ENCODE assay signal across 20 cellular contexts in the genomic region with DNA sequence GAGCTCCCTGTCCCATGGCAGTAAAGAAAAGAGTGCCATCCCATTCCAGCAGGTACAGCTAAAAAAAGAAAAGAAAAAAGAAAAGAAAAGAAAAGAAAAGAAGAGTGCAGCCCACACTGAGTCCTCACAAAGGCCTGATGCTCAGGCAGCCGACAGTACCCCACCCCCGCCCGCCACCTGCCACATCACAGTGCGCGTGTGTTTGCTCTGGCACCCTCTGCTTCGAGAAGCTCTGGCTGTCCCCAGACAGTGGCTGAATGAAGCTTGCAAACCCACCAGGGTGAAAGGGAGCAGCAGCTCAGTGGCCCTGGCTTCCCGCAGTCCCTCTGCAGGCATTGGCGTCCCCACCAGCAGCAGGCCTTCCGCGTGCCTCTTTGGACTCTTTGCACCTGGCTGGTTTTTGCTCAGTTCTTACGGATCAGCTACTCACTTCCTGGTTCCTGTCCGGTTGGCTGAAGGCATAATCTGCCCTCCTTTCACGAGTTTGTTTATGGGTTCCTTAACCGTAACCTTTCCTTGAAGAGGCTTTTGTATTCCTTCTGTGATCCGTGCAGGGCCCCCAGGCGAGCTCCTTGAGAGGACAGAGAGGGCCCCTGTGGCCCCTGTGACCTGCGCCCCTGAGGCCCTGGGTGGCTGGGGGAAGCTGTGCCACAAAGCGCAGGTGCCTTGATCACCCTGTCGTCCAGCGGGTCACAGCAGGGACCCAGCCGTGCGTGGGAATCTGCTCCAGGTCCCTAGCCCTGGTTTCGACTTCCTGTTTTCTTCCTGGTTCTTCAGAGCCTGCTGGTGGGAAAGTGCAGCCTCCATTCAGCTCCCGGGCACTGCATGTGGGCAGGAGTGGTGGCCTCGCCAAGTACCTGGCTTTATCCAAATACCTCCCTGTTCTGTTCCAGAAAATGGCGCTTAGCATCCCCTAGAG. TPM values are rescaled to one million over a fixed set of nuclear protein-coding genes. Genes with fewer than 3 reads are reported as not detected.
DNase-seq lines count a peak whose midpoint lies in the region; ATAC-seq, FAIRE-seq and TF ChIP-seq lines count a peak whose summit lies in the region.
"Had no signal": no experiment of that assay in that cellular context is flagged by ENCODE, and none has a peak within 500 bp of the region (broad histone marks: within the 10 kb centered on the region; RNA-seq: fewer than 3 reads in every experiment).

No MANE protein-coding gene starts in this region.

- H3K27ac ChIP-seq in H1 (ENCODE audit: low read depth, low read length) (no peak overlapping the region), suprapubic skin (peak overlapping the region; percentile 34)
- H3K27ac ChIP-seq: dorsolateral prefrontal cortex, heart left ventricle, right atrium auricular region, SJSA1 had no signal

- no peak overlapping the region for H3K56ac ChIP-seq in H1 (replicated peaks; ENCODE audit: insufficient read length, low read depth, low read length)

- no peaks in the 10 kb centered on the region for H3K79me2 ChIP-seq in H1 (ENCODE audit: control insufficient read depth in 1 of 2, insufficient read depth in 2 of 2, low read length in 2 of 2)

- no peak for FAIRE-seq in H1 (lab: Jason Lieb, UNC)
- FAIRE-seq: H54, islet of Langerhans had no signal

- H2AFZ ChIP-seq in H1 (ENCODE audit: low read length) = peak overlapping the region; percentile 46; the same call in 1 of the 2 replicates

- no peak overlapping the region; the same call in 1 of the 2 replicates for H2BK12ac ChIP-seq in H1 (ENCODE audit: low read depth, low read length)

- TF ChIP-seq EP300 in H1 (IDR thresholded peaks at IDR 0.05; ENCODE audit: borderline replicate concordance in 1 of 2, low read depth in 2 of 2, low read length in 2 of 2) (no peak), suprapubic skin (IDR thresholded peaks at IDR 0.05) (no peak)

- H3K4me2 ChIP-seq in H1 (ENCODE audit: insufficient read depth in 1 of 2, low read depth in 2 of 2, low read length in 2 of 2) = peak overlapping the region in 1 of 2 experiments; percentile 15; a peak in 1 of 4 replicates

- 80% methylated on average over 24 of the region's 26 CpGs; no CpG with 5 or more reads in 1 of the 2 experiments for WGBS in H1 (ENCODE audit: extremely low coverage in 1 of 2, insufficient coverage in 1 of 2, insufficient read length in 1 of 2, insufficient replicate concordance in 2 of 2, low coverage in 1 of 2, low lambda C conversion rate in 2 of 2, missing lambda C conversion rate in 1 of 2), 2 experiments
- 80% methylated on average over 18 of the region's 26 CpGs for WGBS in suprapubic skin

- no peak overlapping the region for H2AK5ac ChIP-seq in H1 (ENCODE audit: low read depth, low read length)

- TF ChIP-seq POLR2A in H1 (IDR thresholded peaks at IDR 0.05; ENCODE audit: control extremely low read depth in 1 of 2, low read depth in 2 of 2, low read length in 2 of 2) = no peak
- no peak for TF ChIP-seq POLR2A in suprapubic skin (IDR thresholded peaks at IDR 0.05)

- H4K20me1 ChIP-seq in H1 (replicated peaks in 1 of 2; ENCODE audit: control insufficient read depth in 1 of 2, insufficient read depth in 2 of 2, low read length in 2 of 2) = no peaks in the 10 kb centered on the region

- H3K4ac ChIP-seq in H1 (replicated peaks; ENCODE audit: insufficient read length, low read depth, low read length) = no peak overlapping the region

- H4K5ac ChIP-seq in H1 (ENCODE audit: insufficient read length, low read depth, low read length) = no peak overlapping the region

- ATAC-seq in HG02885 (IDR thresholded peaks at IDR 0.05; ENCODE audit: poor library complexity, unreplicated experiment) = no peak
- ATAC-seq: heart left ventricle; natural killer cell treated with Interleukin-12 subunit alpha and Interleukin-12 subunit beta and Interleukin-15 and Interleukin-18, amount 100 ng/mL, for 72 hours had no signal

- H2BK120ac ChIP-seq in H1 (replicated peaks; ENCODE audit: low read depth, low read length) = no peak overlapping the region

- no peaks in the 10 kb centered on the region for H3K23me2 ChIP-seq in H1 (ENCODE audit: low read depth, low read length)

- POLR2A ChIA-PET in H1 (lab: Charles Lee; ENCODE audit: partially characterized antibody) = interaction anchor here (1.1 to 1.2 kb wide), 3 partner anchors 34 to 226 kb away, joined by 3 read pairs; no protein-coding TSS in a partner anchor

- 0 out of 2 replicates have a peak overlapping the region, but pooled peaks have one; percentile 18 for H2BK15ac ChIP-seq in H1 (ENCODE audit: low read length)

- no peaks in the 10 kb centered on the region for H3K79me1 ChIP-seq in H1 (ENCODE audit: low read depth, low read length)

- H3K36me3 ChIP-seq in H1 (ENCODE audit: control insufficient read depth in 2 of 4, insufficient read depth in 4 of 4, low read length in 3 of 4) (no peaks in the 10 kb centered on the region), suprapubic skin (peaks cover 10% of the 10 kb centered on the region)
- H3K36me3 ChIP-seq: right atrium auricular region, SJSA1 had no signal

- peak overlapping the region; percentile 50; the same call in 1 of the 2 replicates for H2BK20ac ChIP-seq in H1 (ENCODE audit: low read length)

- TF ChIP-seq CTCF in H1 (IDR thresholded peaks at IDR 0.05; ENCODE audit: control extremely low read depth in 1 of 3, insufficient read depth in 1 of 3, low read depth in 1 of 3, low read length in 3 of 3) = no peak
- no peak for TF ChIP-seq CTCF in suprapubic skin (IDR thresholded peaks at IDR 0.05)
- TF ChIP-seq CTCF in foreskin fibroblast (IDR thresholded peaks at IDR 0.05; ENCODE audit: low read depth, low read length) = no peak

- CTCF ChIA-PET in H1 (lab: Charles Lee; ENCODE audit: partially characterized antibody) = interaction anchor here (0.6 to 10.5 kb wide), 23 partner anchors 9 to 260 kb away, joined by 3 to 78 read pairs (median 4); no protein-coding TSS in a partner anchor

- H3K27me3 ChIP-seq in H1 (replicated peaks in 1 of 4; ENCODE audit: control insufficient read depth in 3 of 4, extremely low read depth in 1 of 4, insufficient read depth in 3 of 4, low read length in 3 of 4) (no peaks in the 10 kb centered on the region), suprapubic skin (no peaks in the 10 kb centered on the region)
- H3K27me3 ChIP-seq: heart left ventricle, right atrium auricular region had no signal

- peak; percentile 30 for DNase-seq in NCI-H748 (lab: John Stamatoyannopoulos, UW; ENCODE audit: unreplicated experiment)
- no peak for DNase-seq in NCI-H748 treated with DMSO at 0.1 percent for 48 hours (lab: John Stamatoyannopoulos, UW)
- DNase-seq in NCI-H1092 (lab: John Stamatoyannopoulos, UW) = peak; percentile 76
- no peak for DNase-seq in H1 (ENCODE audit: low read depth in 1 of 2, low spot score in 2 of 2)
- no peak for DNase-seq in suprapubic skin (ENCODE audit: low spot score in 2 of 2)
- DNase-seq in stimulated activated naive CD4-positive, alpha-beta T cell (lab: John Stamatoyannopoulos, UW) = no peak
- DNase-seq in foreskin fibroblast = no peak
- DNase-seq: activated CD4-positive, alpha-beta T cell treated with anti-CD3 and anti-CD28 coated beads for 4 hours; dorsolateral prefrontal cortex; mesenchymal stem cell; MM.1S; NCI-H226; T-helper 9 cell had no signal

- H4K91ac ChIP-seq in H1 (replicated peaks; ENCODE audit: insufficient read length, low read length) = peak overlapping the region; percentile 54

- H3K9me3 ChIP-seq in H1 (ENCODE audit: insufficient read depth in 2 of 2, low read depth in 1 of 2, low read length in 1 of 2) (no peaks in the 10 kb centered on the region), suprapubic skin (no peaks in the 10 kb centered on the region)
- H3K9me3 ChIP-seq: heart left ventricle, right atrium auricular region, SJSA1 had no signal

- H4K8ac ChIP-seq in H1 (ENCODE audit: extremely low read depth, insufficient read depth, low read length) = peak overlapping the region; percentile 81

- no peak overlapping the region for H3K23ac ChIP-seq in H1 (ENCODE audit: insufficient read length)

- H3K4me3 ChIP-seq in H1 (ENCODE audit: extremely low read depth in 1 of 4, insufficient read depth in 2 of 4, low read depth in 3 of 4, low read length in 4 of 4) (no peak overlapping the region), suprapubic skin (no peak overlapping the region), foreskin fibroblast (ENCODE audit: low read depth in 1 of 2, low read length in 2 of 2) (no peak overlapping the region)
- H3K4me3 ChIP-seq: dorsolateral prefrontal cortex, heart left ventricle, right atrium auricular region, SJSA1 had no signal

- H3K18ac ChIP-seq in H1 (ENCODE audit: extremely low read depth, low read length) = peak overlapping the region; percentile 29; the same call in 1 of the 2 replicates

- peaks cover 0 to 7% (median 2%) of the 10 kb centered on the region in 4 experiments; a peak in 4 of 7 replicates for H3K4me1 ChIP-seq in H1 (replicated peaks in 1 of 4; ENCODE audit: control insufficient read depth in 3 of 4, insufficient read depth in 4 of 4, low read length in 3 of 4)
- H3K4me1 ChIP-seq in suprapubic skin = peaks cover 5% of the 10 kb centered on the region
- H3K4me1 ChIP-seq: heart left ventricle, right atrium auricular region, SJSA1 had no signal

- no peak overlapping the region for H3K9ac ChIP-seq in H1 (replicated peaks in 1 of 4; ENCODE audit: extremely low read depth in 1 of 4, low read depth in 3 of 4, low read length in 3 of 4)

- H2BK5ac ChIP-seq in H1 (ENCODE audit: low read depth, low read length) = no peak overlapping the region

- TF ChIP-seq RAD21 in H1 (IDR thresholded peaks at IDR 0.05 in 1 of 2, conservative IDR thresholded peaks at IDR 0.05 in 1 of 2; ENCODE audit: low read depth in 2 of 2, low read length in 2 of 2) = no peak

- no peak overlapping the region for H3K14ac ChIP-seq in H1 (ENCODE audit: insufficient read length)

TF ChIP-seq in H1, 55 proteins besides CTCF, POLR2A, EP300 and RAD21 (continues in another document):
- TF ChIP-seq, protein P1, sequence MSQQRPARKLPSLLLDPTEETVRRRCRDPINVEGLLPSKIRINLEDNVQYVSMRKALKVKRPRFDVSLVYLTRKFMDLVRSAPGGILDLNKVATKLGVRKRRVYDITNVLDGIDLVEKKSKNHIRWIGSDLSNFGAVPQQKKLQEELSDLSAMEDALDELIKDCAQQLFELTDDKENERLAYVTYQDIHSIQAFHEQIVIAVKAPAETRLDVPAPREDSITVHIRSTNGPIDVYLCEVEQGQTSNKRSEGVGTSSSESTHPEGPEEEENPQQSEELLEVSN (IDR thresholded peaks at IDR 0.05) = peak; percentile 49

RNA-seq across cellular contexts. Expression of a gene that starts 28.0 kb away (rescaled TPM):
- total RNA-seq in H1 (2021; fragmentation: NEBNext Ultra II Directional; extraction: Animal tissue kit (Norgen Biotek cat#: 25700)) = 43.8 and 43.9 TPM in 2 replicates
- polyA plus RNA-seq in H1 (2011; rRNA removed) = 29.0 and 37.4 TPM in 2 replicates
- 40.3 TPM for polyA plus RNA-seq in H1 (2011; cell fraction: cytosol; rRNA removed)
- 31.3 TPM for polyA plus RNA-seq in H1 (2011; cell fraction: nucleus; rRNA removed)
- polyA plus RNA-seq in H1 (2012, experiment 1 of 2) = 34.2 to 40.6 TPM (median 39.4 TPM) in 4 replicates
- polyA plus RNA-seq in H1 (2012, experiment 2 of 2) = 42.8 TPM
- polyA plus RNA-seq in H1 (2013, experiment 1 of 2) = 36.2 TPM
- 35.3 TPM for polyA plus RNA-seq in H1 (2013, experiment 2 of 2)
- polyA minus RNA-seq in H1 (2011; rRNA and poly(A)+ RNA removed) = 33.9 and 44.7 TPM in 2 replicates
- 25.3 TPM for polyA minus RNA-seq in H1 (2011; cell fraction: cytosol; rRNA and poly(A)+ RNA removed)
- 22.5 TPM for polyA minus RNA-seq in H1 (2011; cell fraction: nucleus; rRNA and poly(A)+ RNA removed)
- 10 to 100 TPM; 12.3 to 29.3 (median 18.1) TPM for total RNA-seq in suprapubic skin

Comparison
In these comparisons a context has a peak if more than half of its experiments do, and no peak if none do; other contexts are left out.
1. DNase-seq: peak in NCI-H748 (single experiment) and NCI-H1092 (single experiment); none in NCI-H748 treated with DMSO at 0.1 percent for 48 hours (single experiment), H1 (0 of 2), suprapubic skin (0 of 2), stimulated activated naive CD4-positive, alpha-beta T cell (0 of 6) and foreskin fibroblast (0 of 2).